Comparison of ENCODE assay signal across 8 cellular contexts in genomic region chr7:155598810-155599210, GRCh38. TPM values are rescaled to one million over a fixed set of nuclear protein-coding genes. Genes with fewer than 3 reads are reported as not detected.
DNase-seq lines count a peak whose midpoint lies in the region; ATAC-seq and TF ChIP-seq lines count a peak whose summit lies in the region.

No MANE protein-coding gene starts in this region.

- 10 to 12% (median 11%) methylated on average over 12 of the region's 12 CpGs for WGBS in heart left ventricle, 4 donors

- no peak for TF ChIP-seq POLR2A in NB4 (IDR thresholded peaks at IDR 0.05; ENCODE audit: extremely low read depth, insufficient read length)
- TF ChIP-seq POLR2A in heart left ventricle (IDR thresholded peaks at IDR 0.05) = no peak

- no peak overlapping the region for H3K9ac ChIP-seq in adipocyte (ENCODE audit: low read length)

- H3K27me3 ChIP-seq in adipocyte (replicated peaks; ENCODE audit: control insufficient read depth, insufficient read depth, low read length) (peaks cover 27% of the 10 kb centered on the region), heart left ventricle (peaks cover 0 to 34% (median 4%) of the 10 kb centered on the region in 9 donors)

- TF ChIP-seq CTCF in NB4 (IDR thresholded peaks at IDR 0.05; ENCODE audit: low read depth, low read length) = peak; percentile 100
- TF ChIP-seq CTCF in heart left ventricle (IDR thresholded peaks at IDR 0.05) = peak; percentile 93 to 99 (median 96)

- H3K9me3 ChIP-seq in adipocyte (ENCODE audit: control insufficient read depth, low read length) (no peaks in the 10 kb centered on the region), heart left ventricle (no peaks in the 10 kb centered on the region)

- ATAC-seq in GM21786 (IDR thresholded peaks at IDR 0.05; ENCODE audit: unreplicated experiment) (peak; percentile 84), heart left ventricle (peak in 3 of 4 donors; percentile 76 to 79 (median 77)), HG02763 (IDR thresholded peaks at IDR 0.05; ENCODE audit: unreplicated experiment) (no peak)

- in situ Hi-C loops in Caki2 (cut with HindIII; ENCODE audit: low pct_unique_long_range_greater_than_20kb, low sequenced_read_pairs) = no loop called here

- H3K4me1 ChIP-seq in adipocyte (ENCODE audit: control insufficient read depth, insufficient read depth, low read length) = peaks cover 11% of the 10 kb centered on the region
- H3K4me1 ChIP-seq in heart left ventricle = peaks cover 0 to 10% (median 0%) of the 10 kb centered on the region in 12 donors

- intact Hi-C loops in heart left ventricle (cut with DNase I) = loop anchor here (1.0 to 5.0 kb wide), 10 partner anchors 138 to 172 kb away; no protein-coding TSS in a partner anchor

- no peaks in the 10 kb centered on the region for H3K36me3 ChIP-seq in adipocyte (ENCODE audit: control insufficient read depth, insufficient read depth, low read length, severe bottlenecking)
- H3K36me3 ChIP-seq in heart left ventricle = no peaks in the 10 kb centered on the region

- no peak overlapping the region for H3K27ac ChIP-seq in heart left ventricle

- DNase-seq in Caki2 (ENCODE audit: low read depth) (peak; percentile 63), NB4 (ENCODE audit: low read depth) (peak; percentile 85), T-helper 1 cell (peak; percentile 42 to 78 (median 64)), adipocyte (ENCODE audit: low read depth) (peak; percentile 94), heart left ventricle (peak; percentile 61 to 86 (median 75)), putamen (ENCODE audit: low spot score) (peak; percentile 55)

- H3K4me3 ChIP-seq in NB4 (ENCODE audit: low read depth, low read length) (no peak overlapping the region), adipocyte (ENCODE audit: low read length) (no peak overlapping the region), heart left ventricle (no peak overlapping the region)

RNA-seq across cellular contexts. Expression of gene RBM33, which starts 45.7 kb away (rescaled TPM):
- total RNA-seq in Caki2 (2014; rRNA removed; shearing (Covaris generic); ENCODE audit: low replicate concordance) = 7.3 and 29.9 TPM in 2 replicates
- 10 to 100 TPM; 13.1 to 40.8 (median 35.8) TPM for total RNA-seq in heart left ventricle
- 10 to 100 TPM; 15.8 to 20.0 TPM for polyA plus RNA-seq in heart left ventricle

RNA-seq across cellular contexts. Expression of gene CNPY1, which starts 52.5 kb away (rescaled TPM):
- total RNA-seq in Caki2 (2014; rRNA removed; shearing (Covaris generic); ENCODE audit: low replicate concordance) = not detected in 2 replicates
- total RNA-seq in heart left ventricle = not detected
- not detected for polyA plus RNA-seq in heart left ventricle
